Comparison of ENCODE assay signal across 22 cellular contexts in the genomic region with DNA sequence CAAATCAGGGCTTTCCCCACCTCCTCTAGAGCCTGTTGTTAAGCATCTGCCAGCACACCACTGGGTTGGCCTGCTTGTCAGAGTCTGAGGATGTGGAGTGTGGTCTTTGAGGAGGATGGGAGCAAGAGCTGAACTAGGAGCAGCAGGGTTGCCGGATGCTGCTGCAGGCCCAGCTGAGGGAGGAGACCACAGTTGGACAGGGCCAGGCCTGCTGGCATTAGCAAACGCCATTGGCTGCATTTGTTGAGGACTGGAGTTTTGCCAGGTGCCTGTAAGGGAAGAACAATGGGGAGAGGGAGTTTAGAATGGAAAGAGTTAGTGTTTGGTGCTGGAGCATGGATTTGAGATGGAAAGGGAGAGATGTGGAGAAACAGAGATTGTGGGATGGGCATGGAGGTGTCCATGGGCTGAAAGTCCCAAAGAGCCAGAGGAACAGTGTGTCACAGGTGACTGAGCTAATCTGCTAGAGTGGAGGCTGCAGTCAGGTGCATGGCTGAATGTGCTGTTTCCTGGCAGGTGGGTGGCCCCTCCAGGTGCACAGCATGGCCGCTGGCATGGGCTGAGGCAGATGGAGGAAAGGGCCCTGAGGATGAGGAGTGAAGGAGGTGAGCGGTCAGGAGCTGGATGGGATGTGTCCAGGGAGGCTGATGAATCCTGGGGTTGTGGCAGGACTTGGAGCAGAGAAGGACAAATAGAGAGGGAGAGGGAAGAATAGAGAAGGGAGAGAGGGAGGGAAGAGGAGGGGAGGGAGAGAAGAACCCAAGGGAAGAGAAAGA. TPM values are rescaled to one million over a fixed set of nuclear protein-coding genes. Genes with fewer than 3 reads are reported as not detected.
DNase-seq lines count a peak whose midpoint lies in the region; TF ChIP-seq lines count a peak whose summit lies in the region.
"Had no signal": no experiment of that assay in that cellular context is flagged by ENCODE, and none has a peak within 500 bp of the region (broad histone marks: within the 10 kb centered on the region; RNA-seq: fewer than 3 reads in every experiment).

No MANE protein-coding gene starts in this region.

- H3K79me2 ChIP-seq in GM23248 (ENCODE audit: insufficient read depth): no peaks in the 10 kb centered on the region

- H2AFZ ChIP-seq in GM23248: no peak overlapping the region

- TF ChIP-seq CTCF in fibroblast of the aortic adventitia (IDR thresholded peaks at IDR 0.05; ENCODE audit: insufficient read depth, low read length) (no peak), nephron progenitor cell (IDR thresholded peaks at IDR 0.05) (no peak)

- no peak overlapping the region for H3K4me2 ChIP-seq in GM23248 (ENCODE audit: unreplicated experiment)

- no peaks in the 10 kb centered on the region for H3K27me3 ChIP-seq in GM23248 (replicated peaks; ENCODE audit: insufficient read depth)
- H3K27me3 ChIP-seq in effector memory CD4-positive, alpha-beta T cell (replicated peaks; ENCODE audit: control insufficient read depth, insufficient read depth, low read length, poor library complexity, severe bottlenecking): no peaks in the 10 kb centered on the region
- H3K27me3 ChIP-seq: BE2C, MG63 had no signal

- H3K4me1 Mint-ChIP-seq in nephron progenitor cell: no peaks in the 10 kb centered on the region
- H3K4me1 Mint-ChIP-seq: CD4-positive, CD25-positive, alpha-beta regulatory T cell had no signal

- no peaks in the 10 kb centered on the region for H3K9me3 ChIP-seq in GM23248 (ENCODE audit: low read depth)
- no peaks in the 10 kb centered on the region for H3K9me3 ChIP-seq in effector memory CD4-positive, alpha-beta T cell (ENCODE audit: control insufficient read depth, low read length)
- H3K9me3 ChIP-seq: BE2C, Caco-2, MG63 had no signal

- no peak overlapping the region for H3K4me3 Mint-ChIP-seq in nephron progenitor cell
- H3K4me3 Mint-ChIP-seq: CD4-positive, CD25-positive, alpha-beta regulatory T cell had no signal

- 55 to 62% methylated on average over 4 of the region's 4 CpGs for whole genome bisulfite sequencing in GM23248 (ENCODE audit: low coverage in 1 of 2, low lambda C conversion rate in 2 of 2, missing lambda C conversion rate in 2 of 2), 2 experiments

- DNase-seq in NCI-H510A treated with DMSO at 0.1 percent for 48 hours (lab: John Stamatoyannopoulos, UW) (peak; percentile 21), NCI-H510A (lab: John Stamatoyannopoulos, UW) (no peak), NCI-H146 treated with DMSO at 0.1 percent for 48 hours (lab: John Stamatoyannopoulos, UW; ENCODE audit: unreplicated experiment) (peak; percentile 20), fibroblast of the aortic adventitia (ENCODE audit: low read depth) (peak; percentile 19), posterior vena cava (ENCODE audit: low spot score) (peak; percentile 58), GM23248 (no peak), nephron progenitor cell (no peak)
- DNase-seq in effector memory CD4-positive, alpha-beta T cell: no peak
- DNase-seq: BE2C; Caco-2; CD4-positive, CD25-positive, alpha-beta regulatory T cell; GF-D8; HCEC 1CT; Kasumi-1; MG63; NCI-H1092; NCI-H187; NCI-H226; NCI-H82; PC-3; RPMI8226 had no signal

- H3F3A ChIP-seq in GM23248 (ENCODE audit: insufficient read depth): no peaks in the 10 kb centered on the region

- H3K9me2 ChIP-seq in GM23248 (ENCODE audit: insufficient read depth): no peaks in the 10 kb centered on the region

- no peaks in the 10 kb centered on the region for H4K20me1 ChIP-seq in GM23248 (ENCODE audit: insufficient read depth)

- in situ Hi-C loops in GM23248 (cut with MboI): no loop called here

- no peaks in the 10 kb centered on the region for H3K4me1 ChIP-seq in GM23248 (ENCODE audit: insufficient read depth)
- no peaks in the 10 kb centered on the region for H3K4me1 ChIP-seq in effector memory CD4-positive, alpha-beta T cell (ENCODE audit: control insufficient read depth, insufficient read depth, low read length, poor library complexity, severe bottlenecking)
- H3K4me1 ChIP-seq: BE2C, Caco-2 had no signal

- intact Hi-C loops in posterior vena cava (cut with DNase I): no loop called here

- peaks cover 34% of the 10 kb centered on the region for H3K36me3 Mint-ChIP-seq in nephron progenitor cell (ENCODE audit: low read depth)

- H3K4me3 ChIP-seq in fibroblast of the aortic adventitia (ENCODE audit: low read depth, low read length) (no peak overlapping the region), GM23248 (no peak overlapping the region)
- H3K4me3 ChIP-seq in effector memory CD4-positive, alpha-beta T cell (ENCODE audit: insufficient read depth, low read depth, low read length, poor library complexity, severe bottlenecking): no peak overlapping the region
- H3K4me3 ChIP-seq: MG63 had no signal

- no peak overlapping the region for H3K27ac Mint-ChIP-seq in nephron progenitor cell
- H3K27ac Mint-ChIP-seq: CD4-positive, CD25-positive, alpha-beta regulatory T cell had no signal

- no peak overlapping the region for H3K9ac ChIP-seq in GM23248

- H3K9me3 Mint-ChIP-seq in nephron progenitor cell: peaks cover 25% of the 10 kb centered on the region

- H3K36me3 ChIP-seq in GM23248 (ENCODE audit: low read depth): no peaks in the 10 kb centered on the region
- H3K36me3 ChIP-seq in effector memory CD4-positive, alpha-beta T cell (ENCODE audit: control insufficient read depth, insufficient read depth, low read length): no peaks in the 10 kb centered on the region
- H3K36me3 ChIP-seq: BE2C, MG63 had no signal

- peaks cover 3% of the 10 kb centered on the region for H3K27me3 Mint-ChIP-seq in nephron progenitor cell (ENCODE audit: low read depth, poor library complexity)

- no peak overlapping the region for H3K27ac ChIP-seq in GM23248
- no peak overlapping the region for H3K27ac ChIP-seq in effector memory CD4-positive, alpha-beta T cell (ENCODE audit: insufficient read depth, low read length, poor library complexity, severe bottlenecking)

RNA-seq across cellular contexts. Expression of a gene that starts 40.7 kb away (rescaled TPM):
- total RNA-seq in fibroblast of the aortic adventitia (ENCODE audit: low replicate concordance) (under 0.01 TPM in 1 of 2 replicates, not detected in the other), posterior vena cava (1 to 10 TPM; 1.5 to 5.2 TPM)
- total RNA-seq in GM23248 (2014; rRNA removed; shearing (Covaris generic)): 0.22 TPM in 1 of 2 replicates, not detected in the other
- polyA plus RNA-seq in GM23248 (2016; fragmentation: Nextera tagmentation; extraction: Ambion mirVana): 0.09 and 0.11 TPM in 2 replicates
- total RNA-seq: A172; Caco-2; CD4-positive, CD25-positive, alpha-beta regulatory T cell; PC-3 had no signal
- polyA plus RNA-seq: CD4-positive, CD25-positive, alpha-beta regulatory T cell had no signal

Comparison
In these comparisons a context has a peak if more than half of its experiments do, and no peak if none do; other contexts are left out.
1. DNase-seq: peak in NCI-H510A treated with DMSO at 0.1 percent for 48 hours (single experiment), NCI-H146 treated with DMSO at 0.1 percent for 48 hours (single experiment), fibroblast of the aortic adventitia (single experiment) and posterior vena cava (single experiment); none in NCI-H510A (single experiment), GM23248 (single experiment), effector memory CD4-positive, alpha-beta T cell (0 of 3) and nephron progenitor cell (single experiment).